ENCODE assay signal across 11 cellular contexts in the genomic region with DNA sequence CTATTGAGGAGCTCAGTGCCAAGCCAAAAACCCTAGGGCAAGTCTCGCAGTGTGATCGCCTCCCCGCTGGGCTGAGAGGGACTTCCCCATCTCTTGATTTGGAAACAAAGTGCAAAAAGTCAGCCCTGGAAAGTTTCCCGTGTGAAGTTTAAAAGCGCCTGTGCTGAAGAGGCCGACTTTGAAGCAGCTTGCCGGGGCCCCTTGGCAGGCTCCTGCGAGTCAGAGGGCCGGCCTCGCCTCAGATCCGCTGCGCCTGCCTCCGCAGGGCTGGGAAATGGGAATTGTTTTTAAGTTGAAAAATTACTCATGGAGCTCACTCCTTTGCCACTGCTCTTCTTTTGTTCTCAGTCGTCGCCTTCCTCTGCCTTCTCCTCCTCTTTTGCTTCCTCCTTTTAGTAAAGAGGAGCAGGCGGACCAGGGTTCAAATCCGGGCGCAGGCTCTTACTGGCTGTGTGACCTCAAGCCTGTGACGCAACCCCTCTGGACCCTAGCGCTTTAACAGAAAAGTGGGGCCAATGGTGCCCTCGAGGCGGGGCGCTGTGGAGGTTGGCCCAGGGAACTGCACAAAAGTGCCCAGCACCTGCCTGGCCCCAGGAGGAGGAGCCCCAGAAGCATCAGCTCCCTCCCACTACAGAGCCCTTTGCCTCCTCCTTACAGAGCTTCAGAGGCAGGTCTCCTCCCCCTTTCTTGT. TPM values are rescaled to one million over a fixed set of nuclear protein-coding genes. Genes with fewer than 3 reads are reported as not detected.
DNase-seq lines count a peak whose midpoint lies in the region; ATAC-seq and TF ChIP-seq lines count a peak whose summit lies in the region.
"Had no signal": no experiment of that assay in that cellular context is flagged by ENCODE, and none has a peak within 500 bp of the region (broad histone marks: within the 10 kb centered on the region; RNA-seq: fewer than 3 reads in every experiment).

No MANE protein-coding gene starts in this region.

- intact Hi-C loops in lower lobe of right lung (cut with DNase I) (no loop called here), lower leg skin (cut with DNase I; ENCODE audit: low total_unique reads) (no loop called here)

- H3K4me3 ChIP-seq in lower lobe of right lung = no peak overlapping the region
- H3K4me3 ChIP-seq in lower leg skin (ENCODE audit: low read depth, poor library complexity, severe bottlenecking) = no peak overlapping the region
- H3K4me3 ChIP-seq: body of pancreas had no signal

- H3K27me3 ChIP-seq in lower lobe of right lung (ENCODE audit: low read depth) = peaks cover 77% of the 10 kb centered on the region

- WGBS in lower leg skin, 2 donors = 12 to 15% methylated on average over 23 of the region's 23 CpGs

- no peak overlapping the region for H3K27ac ChIP-seq in lower lobe of right lung
- H3K27ac ChIP-seq: body of pancreas had no signal

- no peaks in the 10 kb centered on the region for H3K36me3 ChIP-seq in lower lobe of right lung

- no peak for TF ChIP-seq POLR2A in lower leg skin (IDR thresholded peaks at IDR 0.05)

- H3K4me1 ChIP-seq in lower lobe of right lung = peaks cover 29% of the 10 kb centered on the region

- no peaks in the 10 kb centered on the region for H3K9me3 ChIP-seq in lower lobe of right lung
- H3K9me3 ChIP-seq: body of pancreas had no signal

- ATAC-seq in GM18907 (IDR thresholded peaks at IDR 0.05; ENCODE audit: unreplicated experiment) (peak; percentile 47), lower lobe of right lung (peak; percentile 45 to 46)
- ATAC-seq: body of pancreas had no signal

- peak; percentile 46 for DNase-seq in A172 (ENCODE audit: low spot score)
- DNase-seq in activated CD4-positive, alpha-beta T cell treated with anti-CD3 and anti-CD28 coated beads, Interleukin-2, amount 50 U/mL, for 48 hours = peak; percentile 62 to 73
- DNase-seq in lower lobe of right lung = no peak
- no peak for DNase-seq in effector CD4-positive, alpha-beta T cell
- no peak for DNase-seq in HuH-7 (ENCODE audit: low spot score)
- no peak for DNase-seq in lower leg skin (ENCODE audit: low spot score in 2 of 2)
- no peak for DNase-seq in glomerular visceral epithelial cell (ENCODE audit: extremely low spot score)
- DNase-seq: GDM1 had no signal

- TF ChIP-seq CTCF in lower lobe of right lung (IDR thresholded peaks at IDR 0.05) (no peak), lower leg skin (IDR thresholded peaks at IDR 0.05) (no peak)

RNA-seq across cellular contexts. Expression of gene LHX2, which starts 14.7 kb away (rescaled TPM):
- total RNA-seq in A172 (2014; rRNA removed; shearing (Covaris generic)) = 10.9 and 14.5 TPM in 2 replicates
- total RNA-seq in lower lobe of right lung (not detected), lower leg skin (10 to 100 TPM in 1 of 4 donors, 1 to 10 TPM in 3; 1.1 to 13.4 (median 2.4) TPM)
- total RNA-seq: body of pancreas, subcutaneous adipose tissue had no signal

Comparison
In these comparisons a context has a peak if more than half of its experiments do, and no peak if none do; other contexts are left out.
1. DNase-seq: peak in A172 (single experiment) and activated CD4-positive, alpha-beta T cell treated with anti-CD3 and anti-CD28 coated beads, Interleukin-2, amount 50 U/mL, for 48 hours (2 of 2); none in lower lobe of right lung (single experiment), effector CD4-positive, alpha-beta T cell (single experiment), HuH-7 (single experiment), lower leg skin (0 of 2) and glomerular visceral epithelial cell (single experiment).